In genomic region chr1:40361637-40362036, GRCh38 we compare ENCODE assay signal across 21 cellular contexts.
"Had no signal": no experiment of that assay in that cellular context is flagged by ENCODE, and none has a peak within 500 bp of the region (broad histone marks: within the 10 kb centered on the region; RNA-seq: fewer than 3 reads in every experiment).

No MANE protein-coding gene starts in this region.

- H3K27me3 ChIP-seq: MG63, SJSA1 had no signal

- H3K27ac ChIP-seq: HL-60, SJSA1, SK-N-MC had no signal

- DNase-seq: Karpas-422, KG1, MG63, NCI-H1092, NCI-H1105 treated with DMSO at 0.1 percent for 48 hours, NCI-H1417 treated with DMSO at 0.1 percent for 48 hours, NCI-H146, NCI-H1694 treated with DMSO at 0.1 percent for 48 hours, NCI-H1930, NCI-H2081, NCI-H2107, NCI-H2227 treated with DMSO at 0.1 percent for 48 hours, NCI-H524, NCI-H526 treated with DMSO at 0.1 percent for 48 hours, NCI-H774, Right ventricle myocardium superior, RPMI8226, SIG-M5 had no signal

- H3K4me1 ChIP-seq: SJSA1 had no signal

- H3K36me3 ChIP-seq: MG63, SJSA1 had no signal

- H3K4me3 ChIP-seq: MG63, SJSA1, SK-N-MC had no signal
